ENCODE assay signal across 20 cellular contexts in genomic region chr2:135157856-135158255, GRCh38.
"Had no signal": no experiment of that assay in that cellular context is flagged by ENCODE, and none has a peak within 500 bp of the region (broad histone marks: within the 10 kb centered on the region; RNA-seq: fewer than 3 reads in every experiment).

No MANE protein-coding gene starts in this region.

- DNase-seq: IMR-90, Karpas-422, KG1, MG63, NCI-H1092, NCI-H1436, NCI-H187, NCI-H2029, NCI-H2081 treated with DMSO at 0.1 percent for 48 hours, NCI-H2171, NCI-H226, NCI-H446, NCI-H510A, NCI-H524 treated with DMSO at 0.1 percent for 48 hours, NCI-H69, NCI-H774, Right ventricle myocardium superior, RPMI8226, SIG-M5 had no signal

- ATAC-seq: HepG2 had no signal
